In genomic region chr6:149138699-149139294, GRCh38 we compare ENCODE assay signal across 13 cellular contexts.
DNase-seq lines count a peak whose midpoint lies in the region; ATAC-seq and TF ChIP-seq lines count a peak whose summit lies in the region.
"Had no signal": no experiment of that assay in that cellular context is flagged by ENCODE, and none has a peak within 500 bp of the region (broad histone marks: within the 10 kb centered on the region; RNA-seq: fewer than 3 reads in every experiment).

No MANE protein-coding gene starts in this region.

- DNase-seq in activated CD4-positive, alpha-beta T cell treated with anti-CD3 and anti-CD28 coated beads, Interleukin-2, amount 10 ng/mL, durations not matched to agents 24 days and 14 days: peak; percentile 59
- no peak for DNase-seq in activated CD4-positive, alpha-beta T cell treated with anti-CD3 and anti-CD28 coated beads, Interleukin-2, amount 50 U/mL, for 4 hours
- no peak for DNase-seq in CD8-positive, alpha-beta memory T cell
- DNase-seq in activated CD8-positive, alpha-beta T cell treated with anti-CD3 and anti-CD28 coated beads, Interleukin-2, amount 10 ng/mL, durations not matched to agents 7 days and 5 days: no peak
- DNase-seq in glutamatergic neuron (no peak), RWPE1 (ENCODE audit: low spot score) (no peak), NCI-H345 (lab: John Stamatoyannopoulos, UW) (no peak), foreskin melanocyte (no peak)
- DNase-seq: ovary had no signal

- H3K36me3 Mint-ChIP-seq in activated CD4-positive, alpha-beta T cell treated with anti-CD3 and anti-CD28 coated beads, Interleukin-2, amount 10 ng/mL, durations not matched to agents 24 days and 14 days (ENCODE audit: low read depth): peaks cover 19% of the 10 kb centered on the region
- peaks cover 3 to 19% (median 7%) of the 10 kb centered on the region in 3 donors for H3K36me3 Mint-ChIP-seq in CD8-positive, alpha-beta memory T cell
- peaks cover 49% of the 10 kb centered on the region for H3K36me3 Mint-ChIP-seq in activated CD8-positive, alpha-beta T cell treated with anti-CD3 and anti-CD28 coated beads, Interleukin-2, amount 10 ng/mL, durations not matched to agents 7 days and 5 days (ENCODE audit: low read depth)
- H3K36me3 Mint-ChIP-seq in glutamatergic neuron (ENCODE audit: unreplicated experiment): no peaks in the 10 kb centered on the region

- peak overlapping the region; percentile 95 for H3K27ac Mint-ChIP-seq in activated CD4-positive, alpha-beta T cell treated with anti-CD3 and anti-CD28 coated beads, Interleukin-2, amount 10 ng/mL, durations not matched to agents 24 days and 14 days
- peak overlapping the region; percentile 55 to 90 (median 78) for H3K27ac Mint-ChIP-seq in CD8-positive, alpha-beta memory T cell
- peak overlapping the region; percentile 81 for H3K27ac Mint-ChIP-seq in activated CD8-positive, alpha-beta T cell treated with anti-CD3 and anti-CD28 coated beads, Interleukin-2, amount 10 ng/mL, durations not matched to agents 7 days and 5 days
- H3K27ac Mint-ChIP-seq in glutamatergic neuron (ENCODE audit: unreplicated experiment): no peak overlapping the region

- H3K4me3 Mint-ChIP-seq in activated CD4-positive, alpha-beta T cell treated with anti-CD3 and anti-CD28 coated beads, Interleukin-2, amount 10 ng/mL, durations not matched to agents 24 days and 14 days: peak overlapping the region; percentile 57
- H3K4me3 Mint-ChIP-seq in CD8-positive, alpha-beta memory T cell: peak overlapping the region in 1 of 7 donors; percentile 28
- H3K4me3 Mint-ChIP-seq in activated CD8-positive, alpha-beta T cell treated with anti-CD3 and anti-CD28 coated beads, Interleukin-2, amount 10 ng/mL, durations not matched to agents 7 days and 5 days: no peak overlapping the region
- H3K4me3 Mint-ChIP-seq in glutamatergic neuron (ENCODE audit: unreplicated experiment): no peak overlapping the region

- H3K4me3 ChIP-seq in CD8-positive, alpha-beta memory T cell (ENCODE audit: low read length): no peak overlapping the region
- H3K4me3 ChIP-seq: BLaER1 treated with 17β-estradiol and CSF1 and Interleukin-3, amounts not matched to agents 10 nM and 100 nM; breast epithelium; esophagus muscularis mucosa; ovary had no signal

- peaks cover 5% of the 10 kb centered on the region for H3K9me3 Mint-ChIP-seq in activated CD4-positive, alpha-beta T cell treated with anti-CD3 and anti-CD28 coated beads, Interleukin-2, amount 10 ng/mL, durations not matched to agents 24 days and 14 days
- peaks cover 4 to 14% (median 11%) of the 10 kb centered on the region in 5 donors for H3K9me3 Mint-ChIP-seq in CD8-positive, alpha-beta memory T cell
- H3K9me3 Mint-ChIP-seq in activated CD8-positive, alpha-beta T cell treated with anti-CD3 and anti-CD28 coated beads, Interleukin-2, amount 10 ng/mL, durations not matched to agents 7 days and 5 days (ENCODE audit: insufficient read depth): peaks cover 13% of the 10 kb centered on the region
- no peaks in the 10 kb centered on the region for H3K9me3 Mint-ChIP-seq in glutamatergic neuron (ENCODE audit: unreplicated experiment)

- ATAC-seq in activated CD8-positive, alpha-beta T cell treated with anti-CD3 and anti-CD28 coated beads, Interleukin-2, amount 10 ng/mL, durations not matched to agents 7 days and 5 days: no peak
- ATAC-seq: SK-N-SH treated with all-trans-retinoic acid at 6 μM for 48 hours had no signal

- POLR2A ChIA-PET in CD8-positive, alpha-beta memory T cell (lab: Charles Lee): no interaction called here
- POLR2A ChIA-PET in activated CD8-positive, alpha-beta T cell treated with anti-CD3 and anti-CD28 coated beads, Interleukin-2, amount 10 ng/mL, durations not matched to agents 7 days and 5 days (lab: Charles Lee): interaction anchor here (1.0 to 4.8 kb wide), 6 partner anchors 10 to 77 kb away, joined by 3 to 28 read pairs (median 6); no protein-coding TSS in a partner anchor
- POLR2A ChIA-PET in RWPE1 (lab: Yijun Ruan, JAX; ENCODE audit: low non-redundant PET): no interaction called here

- H3K27me3 Mint-ChIP-seq in activated CD4-positive, alpha-beta T cell treated with anti-CD3 and anti-CD28 coated beads, Interleukin-2, amount 10 ng/mL, durations not matched to agents 24 days and 14 days: no peaks in the 10 kb centered on the region
- H3K27me3 Mint-ChIP-seq in CD8-positive, alpha-beta memory T cell: no peaks in the 10 kb centered on the region
- H3K27me3 Mint-ChIP-seq in activated CD8-positive, alpha-beta T cell treated with anti-CD3 and anti-CD28 coated beads, Interleukin-2, amount 10 ng/mL, durations not matched to agents 7 days and 5 days (ENCODE audit: low read depth): no peaks in the 10 kb centered on the region
- H3K27me3 Mint-ChIP-seq in glutamatergic neuron (ENCODE audit: unreplicated experiment): no peaks in the 10 kb centered on the region

- peaks cover 4% of the 10 kb centered on the region for H3K9me3 ChIP-seq in CD8-positive, alpha-beta memory T cell (ENCODE audit: low read length)
- H3K9me3 ChIP-seq: breast epithelium, esophagus muscularis mucosa, ovary had no signal

- H3K36me3 ChIP-seq in CD8-positive, alpha-beta memory T cell (ENCODE audit: insufficient read depth, low read length): no peaks in the 10 kb centered on the region
- H3K36me3 ChIP-seq: BLaER1 treated with 17β-estradiol and CSF1 and Interleukin-3, amounts not matched to agents 10 nM and 100 nM; breast epithelium; esophagus muscularis mucosa; ovary had no signal

- H3K4me1 ChIP-seq in CD8-positive, alpha-beta memory T cell (ENCODE audit: insufficient read depth, low read length): peaks cover 32% of the 10 kb centered on the region
- H3K4me1 ChIP-seq: breast epithelium, esophagus muscularis mucosa had no signal

- peak; percentile 29 for TF ChIP-seq CTCF in glutamatergic neuron (IDR thresholded peaks at IDR 0.05; ENCODE audit: partially characterized antibody, unreplicated experiment)
- no peak for TF ChIP-seq CTCF in RWPE1 (conservative IDR thresholded peaks at IDR 0.05; ENCODE audit: low read depth)

- intact Hi-C loops in activated CD4-positive, alpha-beta T cell treated with anti-CD3 and anti-CD28 coated beads, Interleukin-2, amount 10 ng/mL, durations not matched to agents 24 days and 14 days (cut with micrococcal nuclease): no loop called here

- H3K27me3 ChIP-seq in CD8-positive, alpha-beta memory T cell (ENCODE audit: insufficient read depth, low read length, poor library complexity, severe bottlenecking): no peaks in the 10 kb centered on the region
- H3K27me3 ChIP-seq: BLaER1 treated with 17β-estradiol and CSF1 and Interleukin-3, amounts not matched to agents 10 nM and 100 nM; breast epithelium; esophagus muscularis mucosa; ovary had no signal

- H3K4me1 Mint-ChIP-seq in activated CD4-positive, alpha-beta T cell treated with anti-CD3 and anti-CD28 coated beads, Interleukin-2, amount 10 ng/mL, durations not matched to agents 24 days and 14 days: peaks cover 45% of the 10 kb centered on the region
- peaks cover 34 to 54% (median 50%) of the 10 kb centered on the region in 3 donors for H3K4me1 Mint-ChIP-seq in CD8-positive, alpha-beta memory T cell
- peaks cover 61% of the 10 kb centered on the region for H3K4me1 Mint-ChIP-seq in activated CD8-positive, alpha-beta T cell treated with anti-CD3 and anti-CD28 coated beads, Interleukin-2, amount 10 ng/mL, durations not matched to agents 7 days and 5 days (ENCODE audit: low read depth)
- H3K4me1 Mint-ChIP-seq in glutamatergic neuron (ENCODE audit: low read depth, unreplicated experiment): no peaks in the 10 kb centered on the region

- CTCF ChIA-PET in CD8-positive, alpha-beta memory T cell (lab: Charles Lee): interaction anchor here (1.3 kb wide), 1 partner anchor 16 kb away, joined by 3 read pairs; no protein-coding TSS in a partner anchor
- CTCF ChIA-PET in activated CD8-positive, alpha-beta T cell treated with anti-CD3 and anti-CD28 coated beads, Interleukin-2, amount 10 ng/mL, durations not matched to agents 7 days and 5 days (lab: Charles Lee): interaction anchor here (1.1 to 2.9 kb wide), 4 partner anchors 9 to 93 kb away, joined by 3 to 24 read pairs (median 4); no protein-coding TSS in a partner anchor
- CTCF ChIA-PET in RWPE1 (lab: Yijun Ruan, JAX): interaction anchor here (0.6 kb wide), 1 partner anchor 848 kb away, joined by 3 read pairs; no protein-coding TSS in a partner anchor

- no peak overlapping the region for H3K27ac ChIP-seq in CD8-positive, alpha-beta memory T cell (ENCODE audit: low read depth, low read length)
- no peak overlapping the region for H3K27ac ChIP-seq in RWPE1
- H3K27ac ChIP-seq: BLaER1 treated with 17β-estradiol and CSF1 and Interleukin-3, amounts not matched to agents 10 nM and 100 nM; breast epithelium; esophagus muscularis mucosa; ovary had no signal
